Comparison of ENCODE assay signal across 29 cellular contexts in genomic region chr9:134273647-134274046, GRCh38.
"Had no signal": no experiment of that assay in that cellular context is flagged by ENCODE, and none has a peak within 500 bp of the region (broad histone marks: within the 10 kb centered on the region; RNA-seq: fewer than 3 reads in every experiment).

No MANE protein-coding gene starts in this region.

- H3K9me3 Mint-ChIP-seq: immature natural killer cell; mesothelial cell of epicardium; natural killer cell; nephron progenitor cell; neural progenitor cell; stimulated activated effector memory CD8-positive, alpha-beta T cell treated with anti-CD3 and anti-CD28 coated beads, Interleukin-12 subunit alpha, Interleukin-12 subunit beta, amount 100 ng/mL, for 72 hours; stimulated activated naive CD8-positive, alpha-beta T cell treated with anti-CD3 and anti-CD28 coated beads, Interleukin-15, Interleukin-2, amounts not matched to agents 100 ng/mL and 50 ng/mL, for 24 hours had no signal

- H2AFZ ChIP-seq: neural progenitor cell had no signal

- H3K9me3 ChIP-seq: left ventricle myocardium inferior, pancreas, prostate gland, suprapubic skin, thoracic aorta, upper lobe of right lung had no signal

- H3K4me2 ChIP-seq: neural progenitor cell had no signal

- H3K4me3 Mint-ChIP-seq: immature natural killer cell; mesothelial cell of epicardium; naive B cell; natural killer cell; nephron progenitor cell; neural progenitor cell; stimulated activated effector memory CD8-positive, alpha-beta T cell treated with anti-CD3 and anti-CD28 coated beads, Interleukin-12 subunit alpha, Interleukin-12 subunit beta, amount 100 ng/mL, for 72 hours; stimulated activated naive CD8-positive, alpha-beta T cell treated with anti-CD3 and anti-CD28 coated beads, Interleukin-15, Interleukin-2, amounts not matched to agents 100 ng/mL and 50 ng/mL, for 24 hours had no signal

- H3K27me3 ChIP-seq: neural progenitor cell, pancreas, upper lobe of right lung had no signal

- H3K4me3 ChIP-seq: left ventricle myocardium inferior, lung, neural progenitor cell, pancreas, prostate gland, skin epidermis, suprapubic skin, thoracic aorta, tibial artery, upper lobe of right lung had no signal

- H3K4me1 ChIP-seq: left ventricle myocardium inferior, pancreas, prostate gland, tibial artery, upper lobe of right lung had no signal

- ATAC-seq: natural killer cell; pancreas; right cardiac atrium; sciatic nerve; stimulated activated effector memory CD8-positive, alpha-beta T cell treated with anti-CD3 and anti-CD28 coated beads, Interleukin-12 subunit alpha, Interleukin-12 subunit beta, amount 100 ng/mL, for 72 hours; upper lobe of right lung had no signal

- H3K9ac ChIP-seq: neural progenitor cell had no signal

- DNase-seq: hippocampal formation; immature natural killer cell; left ventricle myocardium inferior; mesendoderm; naive B cell; natural killer cell; nephron progenitor cell; posterior cingulate gyrus; retina; right cardiac atrium; stimulated activated CD4-positive, alpha-beta T cell treated with anti-CD3 and anti-CD28 coated beads, Interleukin-12 subunit alpha, Interleukin-12 subunit beta, amount 100 ng/mL, for 4 hours; stimulated activated CD4-positive, alpha-beta T cell treated with anti-CD3 and anti-CD28 coated beads, Interleukin-15, amount 100 ng/mL, for 24 hours; stimulated activated CD4-positive, alpha-beta T cell treated with anti-CD3 and anti-CD28 coated beads, Interleukin-2, amount 100 ng/mL, for 24 hours; stimulated activated CD4-positive, alpha-beta T cell treated with anti-CD3 and anti-CD28 coated beads, Interleukin-4, amount 100 ng/mL, for 1 hour; stimulated activated naive CD4-positive, alpha-beta T cell; tibial artery; trophoblast cell; upper lobe of right lung had no signal

- H3K27ac ChIP-seq: left ventricle myocardium inferior, neural progenitor cell, pancreas, prostate gland, skin epidermis, suprapubic skin, thoracic aorta, tibial artery, upper lobe of right lung had no signal

- H3K4me1 Mint-ChIP-seq: stimulated activated effector memory CD8-positive, alpha-beta T cell treated with anti-CD3 and anti-CD28 coated beads, Interleukin-12 subunit alpha, Interleukin-12 subunit beta, amount 100 ng/mL, for 72 hours had no signal

- H3K27ac Mint-ChIP-seq: immature natural killer cell; mesothelial cell of epicardium; natural killer cell; nephron progenitor cell; neural progenitor cell; stimulated activated effector memory CD8-positive, alpha-beta T cell treated with anti-CD3 and anti-CD28 coated beads, Interleukin-12 subunit alpha, Interleukin-12 subunit beta, amount 100 ng/mL, for 72 hours; stimulated activated naive CD8-positive, alpha-beta T cell treated with anti-CD3 and anti-CD28 coated beads, Interleukin-15, Interleukin-2, amounts not matched to agents 100 ng/mL and 50 ng/mL, for 24 hours had no signal

- H3K36me3 ChIP-seq: left ventricle myocardium inferior, neural progenitor cell, pancreas, prostate gland, suprapubic skin, thoracic aorta, tibial artery, upper lobe of right lung had no signal
